ENCODE assay signal across 9 cellular contexts in the genomic region with DNA sequence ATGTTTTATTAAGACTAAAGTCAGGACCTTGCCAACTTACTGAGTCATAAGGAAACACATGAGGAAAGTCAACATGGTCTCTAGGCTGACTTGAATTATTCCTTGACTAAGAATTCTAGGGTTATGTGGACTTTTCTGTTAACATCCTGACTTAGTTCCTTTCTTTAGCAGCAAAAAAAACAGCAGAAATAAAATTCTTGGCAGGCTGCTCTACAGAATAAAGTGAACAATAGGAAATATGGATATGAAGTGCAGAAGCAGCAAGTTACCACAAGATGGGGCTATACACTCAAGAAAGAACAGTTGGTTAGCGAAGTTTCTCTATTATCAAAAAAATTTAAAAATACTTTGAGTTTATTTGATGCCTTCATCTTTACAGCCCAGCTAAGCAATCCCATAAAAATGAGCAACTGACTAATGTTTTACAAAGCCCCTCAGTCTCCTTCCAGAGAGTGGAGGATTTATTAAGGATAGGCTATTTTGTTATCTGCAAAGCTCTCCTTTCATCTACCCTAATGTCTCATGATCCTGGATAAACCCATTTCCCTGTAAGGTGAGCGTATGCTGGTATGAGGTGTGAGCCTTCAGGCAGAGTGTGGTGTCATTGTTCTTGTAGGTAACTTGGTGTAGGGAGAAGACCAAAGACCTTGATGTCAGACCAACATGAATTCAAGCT. TPM values are rescaled to one million over a fixed set of nuclear protein-coding genes. Genes with fewer than 3 reads are reported as not detected.
A peak's percentile ranks its signal among the peaks of the same experiment; 100 is the strongest.
DNase-seq lines count a peak whose midpoint lies in the region; ATAC-seq and TF ChIP-seq lines count a peak whose summit lies in the region.
"Had no signal": no experiment of that assay in that cellular context is flagged by ENCODE, and none has a peak within 500 bp of the region (broad histone marks: within the 10 kb centered on the region; RNA-seq: fewer than 3 reads in every experiment).

No MANE protein-coding gene starts in this region.

- H3K4me1 Mint-ChIP-seq in activated CD4-positive, alpha-beta memory T cell treated with anti-CD3 and anti-CD28 coated beads for 36 hours (ENCODE audit: low read depth) = peaks cover 6% of the 10 kb centered on the region

- peaks cover 5% of the 10 kb centered on the region for H3K27me3 ChIP-seq in ACC112 (ENCODE audit: insufficient read depth, low read length)
- peaks cover 13% of the 10 kb centered on the region for H3K27me3 ChIP-seq in gastroesophageal sphincter
- peaks cover 0 to 2% (median 0%) of the 10 kb centered on the region in 3 donors for H3K27me3 ChIP-seq in sigmoid colon

- TF ChIP-seq EP300 in gastroesophageal sphincter (IDR thresholded peaks at IDR 0.05) (no peak), sigmoid colon (IDR thresholded peaks at IDR 0.05) (no peak)

- H3K4me3 ChIP-seq in ACC112 (ENCODE audit: low read depth, low read length) (no peak overlapping the region), gastroesophageal sphincter (no peak overlapping the region), sigmoid colon (no peak overlapping the region)
- H3K4me3 ChIP-seq: HAP-1 had no signal

- peak overlapping the region; percentile 2 for H3K27ac ChIP-seq in ACC112 (ENCODE audit: low read depth, low read length)
- H3K27ac ChIP-seq in gastroesophageal sphincter = no peak overlapping the region
- no peak overlapping the region for H3K27ac ChIP-seq in sigmoid colon

- TF ChIP-seq POLR2A in gastroesophageal sphincter (IDR thresholded peaks at IDR 0.05) (no peak), sigmoid colon (IDR thresholded peaks at IDR 0.05) (no peak)

- H3K4me1 ChIP-seq in ACC112 (ENCODE audit: control insufficient read depth, insufficient read depth, low read length, unreplicated experiment) (peaks cover 20% of the 10 kb centered on the region), gastroesophageal sphincter (peaks cover 0 to 6% (median 0%) of the 10 kb centered on the region in 3 donors), sigmoid colon (no peaks in the 10 kb centered on the region)

- no peaks in the 10 kb centered on the region for H3K36me3 Mint-ChIP-seq in activated CD4-positive, alpha-beta memory T cell treated with anti-CD3 and anti-CD28 coated beads for 36 hours

- peak; percentile 69 for DNase-seq in GM10266 (ENCODE audit: extremely low spot score)
- DNase-seq in NCI-H1417 treated with DMSO at 0.1 percent for 48 hours (lab: John Stamatoyannopoulos, UW) = peak; percentile 55
- peak; percentile 53 for DNase-seq in SW480 (ENCODE audit: low spot score)
- no peak for DNase-seq in sigmoid colon
- no peak for DNase-seq in activated CD4-positive, alpha-beta memory T cell treated with anti-CD3 and anti-CD28 coated beads for 36 hours
- DNase-seq in T-helper 9 cell = no peak

- H3K36me3 ChIP-seq in ACC112 (ENCODE audit: insufficient read depth, low read length) (no peaks in the 10 kb centered on the region), gastroesophageal sphincter (no peaks in the 10 kb centered on the region), sigmoid colon (no peaks in the 10 kb centered on the region)
- H3K36me3 ChIP-seq: HAP-1 had no signal

- H3K9me3 ChIP-seq in gastroesophageal sphincter (no peaks in the 10 kb centered on the region), sigmoid colon (no peaks in the 10 kb centered on the region)
- H3K9me3 ChIP-seq: HAP-1 had no signal

- no peak overlapping the region for H3K27ac Mint-ChIP-seq in activated CD4-positive, alpha-beta memory T cell treated with anti-CD3 and anti-CD28 coated beads for 36 hours

- WGBS in gastroesophageal sphincter (ENCODE audit: low coverage in 1 of 2), 2 donors = 27 to 38% methylated on average over 2 of the region's 2 CpGs
- WGBS in sigmoid colon, 2 donors = 11 to 29% methylated on average over 2 of the region's 2 CpGs

- no peak overlapping the region for H3K4me3 Mint-ChIP-seq in activated CD4-positive, alpha-beta memory T cell treated with anti-CD3 and anti-CD28 coated beads for 36 hours

- peaks cover 3% of the 10 kb centered on the region for H3K27me3 Mint-ChIP-seq in activated CD4-positive, alpha-beta memory T cell treated with anti-CD3 and anti-CD28 coated beads for 36 hours

- TF ChIP-seq CTCF in GM10266 (IDR thresholded peaks at IDR 0.05; ENCODE audit: control insufficient read depth, insufficient read depth, low read depth, missing control alignments) = peak; percentile 82
- TF ChIP-seq CTCF in gastroesophageal sphincter (IDR thresholded peaks at IDR 0.05) = peak; percentile 79 to 82 (median 80)
- TF ChIP-seq CTCF in sigmoid colon (IDR thresholded peaks at IDR 0.05) = peak; percentile 62 to 85 (median 76)

- POLR2A ChIA-PET in activated CD4-positive, alpha-beta memory T cell treated with anti-CD3 and anti-CD28 coated beads for 36 hours (lab: Charles Lee) = no interaction called here

- intact Hi-C loops in sigmoid colon (cut with DNase I) = loop anchor here (1.0 to 5.0 kb wide), 3 partner anchors 55 to 264 kb away; no protein-coding TSS in a partner anchor
- intact Hi-C loops in activated CD4-positive, alpha-beta memory T cell treated with anti-CD3 and anti-CD28 coated beads for 36 hours (cut with micrococcal nuclease) = loop anchor here (1.0 to 2.0 kb wide), 7 partner anchors 36 to 347 kb away; a partner anchor contains a TSS

- CTCF ChIA-PET in activated CD4-positive, alpha-beta memory T cell treated with anti-CD3 and anti-CD28 coated beads for 36 hours (lab: Charles Lee) = interaction anchor here (0.8 to 5.8 kb wide), 19 partner anchors 9 to 267 kb away, joined by 3 to 185 read pairs (median 4); no protein-coding TSS in a partner anchor

- no peak for ATAC-seq in gastroesophageal sphincter

- peak overlapping the region; percentile 17 for H2AFZ ChIP-seq in ACC112 (ENCODE audit: low read length, unreplicated experiment)

- H3K9me3 Mint-ChIP-seq in activated CD4-positive, alpha-beta memory T cell treated with anti-CD3 and anti-CD28 coated beads for 36 hours = no peaks in the 10 kb centered on the region

- no peaks in the 10 kb centered on the region for H3K79me2 ChIP-seq in ACC112 (ENCODE audit: control insufficient read depth, insufficient read depth, low read length, unreplicated experiment)

RNA-seq across cellular contexts. Expression of a gene that starts 23.1 kb away (rescaled TPM):
- total RNA-seq in gastroesophageal sphincter (10 to 100 TPM; 32.2 to 44.4 (median 33.0) TPM), sigmoid colon (10 to 100 TPM; 19.7 to 28.2 (median 21.5) TPM)
- polyA plus RNA-seq in sigmoid colon = 10 to 100 TPM; 18.0 to 26.8 (median 21.4) TPM
- total RNA-seq in activated CD4-positive, alpha-beta memory T cell treated with anti-CD3 and anti-CD28 coated beads for 36 hours = 10 to 100 TPM; 28.4 to 29.7 TPM

RNA-seq across cellular contexts. Expression of a gene that starts 40.1 kb away (rescaled TPM):
- total RNA-seq in gastroesophageal sphincter = under 1 TPM in 1 of 4 donors, not detected in 3; 0.74 TPM
- total RNA-seq in sigmoid colon = not detected
- 1 to 10 TPM in 1 of 3 donors, under 1 TPM in 2; 0.60 to 9.5 (median 0.69) TPM for polyA plus RNA-seq in sigmoid colon
- 1 to 10 TPM; 7.9 to 8.0 TPM for total RNA-seq in activated CD4-positive, alpha-beta memory T cell treated with anti-CD3 and anti-CD28 coated beads for 36 hours

Comparison
In these comparisons a context has a peak if more than half of its experiments do, and no peak if none do; other contexts are left out.
1. DNase-seq: peak in GM10266 (single experiment), NCI-H1417 treated with DMSO at 0.1 percent for 48 hours (single experiment) and SW480 (single experiment); none in sigmoid colon (single experiment), activated CD4-positive, alpha-beta memory T cell treated with anti-CD3 and anti-CD28 coated beads for 36 hours (single experiment) and T-helper 9 cell (single experiment).
2. RNA of a gene that starts 40.1 kb away (total RNA-seq): 7.9 to 8.0 TPM in activated CD4-positive, alpha-beta memory T cell treated with anti-CD3 and anti-CD28 coated beads for 36 hours; 0.74 TPM in gastroesophageal sphincter and not detected in sigmoid colon; every median in the first group is over 4 times any median in the second.
3. Peak in every context shown above with its lines, with median percentiles within 50 percentile points of each other: CTCF ChIP-seq.